Comparison of ENCODE assay signal across 1 cellular context in genomic region chr10:74145133-74145532, GRCh38.
A peak's percentile ranks its signal among the peaks of the same experiment; 100 is the strongest.
TF ChIP-seq lines count a peak whose summit lies in the region.

No MANE protein-coding gene starts in this region.

TF ChIP-seq in HEK293, 187 proteins besides CTCF, POLR2A, EP300 and RAD21 (continued from another document):
- TF ChIP-seq ZNF654 (tag by site-specific recombination; IDR thresholded peaks at IDR 0.05; ENCODE audit: low read depth), result no peak
- TF ChIP-seq ZNF37A (tag by site-specific recombination; IDR thresholded peaks at IDR 0.05), result no peak
- TF ChIP-seq ZNF843 (tag by site-specific recombination; IDR thresholded peaks at IDR 0.05), result peak; percentile 82
- TF ChIP-seq IKZF3 (tag by site-specific recombination; IDR thresholded peaks at IDR 0.05), result peak; percentile 76
- TF ChIP-seq GFI1B (tag by site-specific recombination; IDR thresholded peaks at IDR 0.05), result peak; percentile 88
- TF ChIP-seq WT1 (tag by site-specific recombination; IDR thresholded peaks at IDR 0.05), result peak; percentile 63; the same call in 1 of the 2 replicates
- TF ChIP-seq KLF7 (tag by site-specific recombination; IDR thresholded peaks at IDR 0.05; ENCODE audit: borderline replicate concordance), result no peak
- no peak for TF ChIP-seq HOXD13 (CRISPR knock-in tag; IDR thresholded peaks at IDR 0.05; ENCODE audit: borderline replicate concordance)
